26 cellular contexts compared by ENCODE assay signal in genomic region chr4:16092682-16093319, GRCh38. TPM values are rescaled to one million over a fixed set of nuclear protein-coding genes. Genes with fewer than 3 reads are reported as not detected.
DNase-seq lines count a peak whose midpoint lies in the region; FAIRE-seq and TF ChIP-seq lines count a peak whose summit lies in the region.
"Had no signal": no experiment of that assay in that cellular context is flagged by ENCODE, and none has a peak within 500 bp of the region (broad histone marks: within the 10 kb centered on the region; RNA-seq: fewer than 3 reads in every experiment).

No MANE protein-coding gene starts in this region.

- H3K36me3 Mint-ChIP-seq in H9 (ENCODE audit: insufficient read depth in 1 of 3, low read depth in 3 of 3) (no peaks in the 10 kb centered on the region), neural progenitor cell (no peaks in the 10 kb centered on the region), Caco-2 (ENCODE audit: insufficient read depth, unreplicated experiment) (peaks cover 4% of the 10 kb centered on the region)
- H3K36me3 Mint-ChIP-seq: CD8-positive, alpha-beta T cell; T-cell had no signal

- no peak overlapping the region for H3K4ac ChIP-seq in H9 (ENCODE audit: low read depth, low read length)
- H3K4ac ChIP-seq in H1 (replicated peaks; ENCODE audit: insufficient read length, low read depth, low read length) = no peak overlapping the region

- no peak for FAIRE-seq in H1 (lab: Jason Lieb, UNC)
- FAIRE-seq: GM19239, HTR-8/SVneo had no signal

- H3K9me3 Mint-ChIP-seq in H9 (no peaks in the 10 kb centered on the region), neural progenitor cell (no peaks in the 10 kb centered on the region), Caco-2 (ENCODE audit: unreplicated experiment) (no peaks in the 10 kb centered on the region)
- H3K9me3 Mint-ChIP-seq: CD8-positive, alpha-beta T cell; HFFc6 had no signal

- H2BK15ac ChIP-seq in H9 (ENCODE audit: low read depth, low read length) = no peak overlapping the region
- H2BK15ac ChIP-seq in H1 (ENCODE audit: low read length) = peak overlapping the region; percentile 85; the same call in 1 of the 2 replicates

- H3K27ac ChIP-seq in H9 (ENCODE audit: insufficient read length, low read depth, low read length) (no peak overlapping the region), H1 (ENCODE audit: low read depth, low read length) (no peak overlapping the region), neural progenitor cell (no peak overlapping the region), PC-9 (no peak overlapping the region)
- H3K27ac ChIP-seq: C4-2B, SJSA1 had no signal

- H3K27me3 ChIP-seq in H9 (ENCODE audit: insufficient read depth, low read length) (no peaks in the 10 kb centered on the region), H1 (replicated peaks in 1 of 4; ENCODE audit: control insufficient read depth in 3 of 4, extremely low read depth in 1 of 4, insufficient read depth in 3 of 4, low read length in 3 of 4) (no peaks in the 10 kb centered on the region), neural progenitor cell (no peaks in the 10 kb centered on the region), PC-9 (ENCODE audit: insufficient read depth, low read depth) (0 out of 2 replicates have a peak, but pooled peaks cover 1% of the 10 kb centered on the region), Caco-2 (replicated peaks; ENCODE audit: control insufficient read depth, insufficient read depth, low read length) (no peaks in the 10 kb centered on the region)
- H3K27me3 ChIP-seq: SJSA1 had no signal

- H4K5ac ChIP-seq in H9 (ENCODE audit: insufficient read length, low read depth, low read length) = no peak overlapping the region
- no peak overlapping the region for H4K5ac ChIP-seq in H1 (ENCODE audit: insufficient read length, low read depth, low read length)

- H3K9me3 ChIP-seq in H9 (ENCODE audit: control insufficient read depth, low read depth, low read length) (no peaks in the 10 kb centered on the region), H1 (ENCODE audit: insufficient read depth in 2 of 2, low read depth in 1 of 2, low read length in 1 of 2) (no peaks in the 10 kb centered on the region), neural progenitor cell (ENCODE audit: low read depth) (no peaks in the 10 kb centered on the region), PC-9 (ENCODE audit: insufficient read depth, low read depth) (no peaks in the 10 kb centered on the region), Caco-2 (no peaks in the 10 kb centered on the region)
- H3K9me3 ChIP-seq: MG63, SJSA1 had no signal

- H3K27ac Mint-ChIP-seq in H9 = peak overlapping the region in 1 of 3 experiments; percentile 43; a peak in 2 of 7 replicates
- H3K27ac Mint-ChIP-seq in neural progenitor cell = no peak overlapping the region
- no peak overlapping the region for H3K27ac Mint-ChIP-seq in Caco-2 (ENCODE audit: unreplicated experiment)
- H3K27ac Mint-ChIP-seq: CD8-positive, alpha-beta T cell; HFFc6; T-cell had no signal

- H3F3A ChIP-seq in neural progenitor cell (ENCODE audit: low read depth) (no peaks in the 10 kb centered on the region), PC-9 (ENCODE audit: insufficient read depth, low read depth) (no peaks in the 10 kb centered on the region)

- H3K23me2 ChIP-seq in H9 (ENCODE audit: insufficient read length, low read depth, low read length, poor library complexity, severe bottlenecking) (no peaks in the 10 kb centered on the region), H1 (ENCODE audit: low read depth, low read length) (no peaks in the 10 kb centered on the region)

- POLR2A ChIA-PET in H1 (lab: Charles Lee; ENCODE audit: partially characterized antibody) = interaction anchor here (1.8 to 2.9 kb wide), 2 partner anchors 10 to 13 kb away, joined by 3 to 12 read pairs; partner anchors contain the start of gene PROM1
- POLR2A ChIA-PET in PC-9 (lab: Charles Lee; ENCODE audit: unreplicated experiment) = no interaction called here
- POLR2A ChIA-PET in Caco-2 (lab: Charles Lee) = no interaction called here

- H3K4me3 Mint-ChIP-seq in H9 = no peak overlapping the region
- no peak overlapping the region for H3K4me3 Mint-ChIP-seq in neural progenitor cell
- no peak overlapping the region for H3K4me3 Mint-ChIP-seq in Caco-2 (ENCODE audit: unreplicated experiment)
- H3K4me3 Mint-ChIP-seq: CD8-positive, alpha-beta T cell; HFFc6; T-cell had no signal

- no peak overlapping the region for H3K23ac ChIP-seq in H9 (ENCODE audit: insufficient read length, low read depth, low read length)
- H3K23ac ChIP-seq in H1 (ENCODE audit: insufficient read length) = no peak overlapping the region

- no peak overlapping the region for H2BK12ac ChIP-seq in H9 (ENCODE audit: insufficient read length, low read depth, low read length)
- peak overlapping the region; percentile 81 for H2BK12ac ChIP-seq in H1 (ENCODE audit: low read depth, low read length)

- H2BK20ac ChIP-seq in H9 (ENCODE audit: low read depth, low read length, poor library complexity, severe bottlenecking) (no peak overlapping the region), H1 (ENCODE audit: low read length) (peak overlapping the region; percentile 16; the same call in 1 of the 2 replicates)

- H3K56ac ChIP-seq in H9 (ENCODE audit: insufficient read length, low read depth, low read length) (no peak overlapping the region), H1 (replicated peaks; ENCODE audit: insufficient read length, low read depth, low read length) (no peak overlapping the region)

- H3K14ac ChIP-seq in H9 (ENCODE audit: insufficient read depth, low read length) = no peak overlapping the region
- H3K14ac ChIP-seq in H1 (ENCODE audit: insufficient read length) = no peak overlapping the region

- no peaks in the 10 kb centered on the region for H4K20me1 ChIP-seq in H9 (ENCODE audit: control insufficient read depth, insufficient read depth, insufficient read length)
- no peaks in the 10 kb centered on the region for H4K20me1 ChIP-seq in H1 (replicated peaks in 1 of 2; ENCODE audit: control insufficient read depth in 1 of 2, insufficient read depth in 2 of 2, low read length in 2 of 2)
- H4K20me1 ChIP-seq in neural progenitor cell (ENCODE audit: low read depth) = no peaks in the 10 kb centered on the region
- H4K20me1 ChIP-seq in PC-9 (ENCODE audit: insufficient read depth) = no peaks in the 10 kb centered on the region

- intact Hi-C loops in PC-9 (cut with micrococcal nuclease; ENCODE audit: unreplicated experiment) (loop anchor here (10.0 kb wide), 1 partner anchor 92 kb away; no protein-coding TSS in a partner anchor), Caco-2 (cut with micrococcal nuclease; ENCODE audit: unreplicated experiment) (no loop called here)

- no peak overlapping the region for H3K4me2 ChIP-seq in H9 (ENCODE audit: insufficient read depth, insufficient read length, low read length)
- no peak overlapping the region; a peak in 1 of 4 replicates for H3K4me2 ChIP-seq in H1 (ENCODE audit: insufficient read depth in 1 of 2, low read depth in 2 of 2, low read length in 2 of 2)
- no peak overlapping the region for H3K4me2 ChIP-seq in neural progenitor cell
- H3K4me2 ChIP-seq in PC-9 = no peak overlapping the region

- no peak for TF ChIP-seq EP300 in H1 (IDR thresholded peaks at IDR 0.05; ENCODE audit: borderline replicate concordance in 1 of 2, low read depth in 2 of 2, low read length in 2 of 2)

- H4K8ac ChIP-seq in H9 (replicated peaks; ENCODE audit: insufficient read length, low read depth, low read length) = no peak overlapping the region
- H4K8ac ChIP-seq in H1 (ENCODE audit: extremely low read depth, insufficient read depth, low read length) = no peak overlapping the region

- TF ChIP-seq CTCF in H9 (conservative IDR thresholded peaks at IDR 0.05) (peak; percentile 35; the same call in 2 of the 3 replicates), H1 (IDR thresholded peaks at IDR 0.05; ENCODE audit: control extremely low read depth in 1 of 3, insufficient read depth in 1 of 3, low read depth in 1 of 3, low read length in 3 of 3) (peak in 2 of 3 experiments; percentile 31 to 39; a peak in 2 of 4 replicates), neural progenitor cell (IDR thresholded peaks at IDR 0.05) (peak; percentile 18), PC-9 (conservative IDR thresholded peaks at IDR 0.05) (no peak), Caco-2 (IDR thresholded peaks at IDR 0.05; ENCODE audit: insufficient read depth in 1 of 2, low read depth in 1 of 2, low read length in 1 of 2, severe bottlenecking in 1 of 2, unreplicated experiment in 1 of 2) (no peak)

- peaks cover 2% of the 10 kb centered on the region for H3K27me3 Mint-ChIP-seq in H9 (ENCODE audit: low read depth)
- peaks cover 9% of the 10 kb centered on the region for H3K27me3 Mint-ChIP-seq in neural progenitor cell (ENCODE audit: insufficient read depth, low read depth)
- H3K27me3 Mint-ChIP-seq in Caco-2 (ENCODE audit: insufficient read depth, unreplicated experiment) = peaks cover 10% of the 10 kb centered on the region

- no peak overlapping the region for H3T11ph ChIP-seq in H9 (ENCODE audit: low read length)

- DNase-seq in COR-L47 (lab: John Stamatoyannopoulos, UW) = peak; percentile 3
- peak; percentile 52 for DNase-seq in H9
- DNase-seq in H1 (ENCODE audit: low read depth in 1 of 2, low spot score in 2 of 2) = no peak
- peak; percentile 38 for DNase-seq in neural progenitor cell (ENCODE audit: low spot score)
- DNase-seq in activated CD8-positive, alpha-beta memory T cell treated with anti-CD3 and anti-CD28 coated beads, Interleukin-2, amount 50 U/mL, for 48 hours = no peak
- DNase-seq in PC-9 = no peak
- no peak for DNase-seq in Caco-2
- DNase-seq: Calu3; CD8-positive, alpha-beta T cell; H7; HFFc6; KBM-7; MG63; NCI-H1417; NCI-H187; NCI-H2081 treated with DMSO at 0.1 percent for 48 hours; NCI-H524; NCI-H774; Right ventricle myocardium superior; RPMI8226; T-cell had no signal

- no peak overlapping the region for H3K18ac ChIP-seq in H9 (ENCODE audit: insufficient read length, low read depth, low read length)
- peak overlapping the region; percentile 63; the same call in 1 of the 2 replicates for H3K18ac ChIP-seq in H1 (ENCODE audit: extremely low read depth, low read length)

- no peaks in the 10 kb centered on the region for H3K9me2 ChIP-seq in PC-9 (ENCODE audit: insufficient read depth)

- H3K4me3 ChIP-seq in H1 (ENCODE audit: extremely low read depth in 1 of 4, insufficient read depth in 2 of 4, low read depth in 3 of 4, low read length in 4 of 4) (no peak overlapping the region), neural progenitor cell (no peak overlapping the region), PC-9 (no peak overlapping the region), Caco-2 (ENCODE audit: low read depth, low read length) (no peak overlapping the region)
- H3K4me3 ChIP-seq: MG63, SJSA1 had no signal

- H2AFZ ChIP-seq in H9 (ENCODE audit: low read length) (no peak overlapping the region), H1 (ENCODE audit: low read length) (peak overlapping the region; percentile 77; the same call in 1 of the 2 replicates), neural progenitor cell (replicated peaks) (peak overlapping the region; percentile 68), PC-9 (no peak overlapping the region)

- no peak overlapping the region for H3K9ac ChIP-seq in H9 (ENCODE audit: extremely low read depth, insufficient read length, low read length)
- H3K9ac ChIP-seq in H1 (replicated peaks in 1 of 4; ENCODE audit: extremely low read depth in 1 of 4, low read depth in 3 of 4, low read length in 3 of 4) = 0 out of 7 replicates have a peak overlapping the region, but pooled peaks of 1 of the 4 experiments have one; percentile 10
- H3K9ac ChIP-seq in neural progenitor cell = no peak overlapping the region

- CTCF ChIA-PET in H1 (lab: Charles Lee; ENCODE audit: partially characterized antibody) (interaction anchor here (0.6 to 1.5 kb wide), 4 partner anchors 16 to 173 kb away, joined by 3 to 6 read pairs (median 4); no protein-coding TSS in a partner anchor), PC-9 (lab: Charles Lee) (no interaction called here), Caco-2 (lab: Charles Lee) (no interaction called here)

- no CpG with 5 or more reads among the region's 4 CpGs for WGBS in H9 (ENCODE audit: extremely low coverage, insufficient read length, low lambda C conversion rate)
- WGBS in H1 (ENCODE audit: extremely low coverage in 1 of 2, insufficient coverage in 1 of 2, insufficient read length in 1 of 2, insufficient replicate concordance in 2 of 2, low coverage in 1 of 2, low lambda C conversion rate in 2 of 2, missing lambda C conversion rate in 1 of 2), 2 experiments = 76% methylated on average over 4 of the region's 4 CpGs; no CpG with 5 or more reads in 1 of the 2 experiments

- BruUV-seq in PC-9 (replicated peaks; lab: Mats Ljungman, UMichigan) (no TSS peak), Caco-2 (replicated peaks; lab: Mats Ljungman, UMichigan) (no TSS peak)

- H3K4me1 ChIP-seq in H9 (ENCODE audit: insufficient read depth, low read length) (peaks cover 2% of the 10 kb centered on the region; the same call in 1 of the 2 replicates), H1 (replicated peaks in 1 of 4; ENCODE audit: control insufficient read depth in 3 of 4, insufficient read depth in 4 of 4, low read length in 3 of 4) (no peaks in the 10 kb centered on the region), neural progenitor cell (no peaks in the 10 kb centered on the region), PC-9 (replicated peaks; ENCODE audit: insufficient read depth) (no peaks in the 10 kb centered on the region), Caco-2 (peaks cover 4% of the 10 kb centered on the region; the same call in 1 of the 2 replicates)
- H3K4me1 ChIP-seq: SJSA1 had no signal

- H3K4me1 Mint-ChIP-seq in H9 (peaks cover 12 to 13% of the 10 kb centered on the region in 2 experiments), neural progenitor cell (peaks cover 10% of the 10 kb centered on the region), Caco-2 (ENCODE audit: low read depth, unreplicated experiment) (peaks cover 9% of the 10 kb centered on the region)
- H3K4me1 Mint-ChIP-seq: T-cell had no signal

- no peak for TF ChIP-seq POLR2A in H1 (IDR thresholded peaks at IDR 0.05; ENCODE audit: control extremely low read depth in 1 of 2, low read depth in 2 of 2, low read length in 2 of 2)

- H2BK5ac ChIP-seq in H9 (ENCODE audit: insufficient read length, low read length) (no peak overlapping the region), H1 (ENCODE audit: low read depth, low read length) (peak overlapping the region; percentile 49; the same call in 1 of the 2 replicates)

- no peak overlapping the region for H2AK5ac ChIP-seq in H9 (ENCODE audit: insufficient read length, low read length)
- no peak overlapping the region for H2AK5ac ChIP-seq in H1 (ENCODE audit: low read depth, low read length)

- H3K79me2 ChIP-seq in H9 (ENCODE audit: insufficient read depth, low read length) (no peaks in the 10 kb centered on the region), H1 (ENCODE audit: control insufficient read depth in 1 of 2, insufficient read depth in 2 of 2, low read length in 2 of 2) (no peaks in the 10 kb centered on the region), neural progenitor cell (ENCODE audit: low read depth) (no peaks in the 10 kb centered on the region), PC-9 (ENCODE audit: low read depth) (no peaks in the 10 kb centered on the region)

- H3K79me1 ChIP-seq in H9 (ENCODE audit: insufficient read depth, low read depth, low read length, poor library complexity, severe bottlenecking) = no peaks in the 10 kb centered on the region
- H3K79me1 ChIP-seq in H1 (ENCODE audit: low read depth, low read length) = no peaks in the 10 kb centered on the region

- H3K36me3 ChIP-seq in H1 (ENCODE audit: control insufficient read depth in 2 of 4, insufficient read depth in 4 of 4, low read length in 3 of 4) = 0 out of 8 replicates have a peak, but pooled peaks cover 0 to 3% (median 0%) of the 10 kb centered on the region in 4 experiments
- H3K36me3 ChIP-seq in neural progenitor cell = no peaks in the 10 kb centered on the region
- H3K36me3 ChIP-seq in PC-9 (ENCODE audit: low read depth) = no peaks in the 10 kb centered on the region
- H3K36me3 ChIP-seq in Caco-2 (ENCODE audit: control insufficient read depth, insufficient read depth, low read length) = no peaks in the 10 kb centered on the region
- H3K36me3 ChIP-seq: MG63, SJSA1 had no signal

- peak; percentile 22 to 52; a peak in 3 of 4 replicates for TF ChIP-seq RAD21 in H1 (IDR thresholded peaks at IDR 0.05 in 1 of 2, conservative IDR thresholded peaks at IDR 0.05 in 1 of 2; ENCODE audit: low read depth in 2 of 2, low read length in 2 of 2)

- no peak overlapping the region for H2BK120ac ChIP-seq in H9 (ENCODE audit: low read depth, low read length, poor library complexity, severe bottlenecking)
- peak overlapping the region; percentile 43 for H2BK120ac ChIP-seq in H1 (replicated peaks; ENCODE audit: low read depth, low read length)

- no peak overlapping the region for H4K91ac ChIP-seq in H9 (ENCODE audit: insufficient read length, low read depth, low read length)
- H4K91ac ChIP-seq in H1 (replicated peaks; ENCODE audit: insufficient read length, low read length) = peak overlapping the region; percentile 89

RNA-seq across cellular contexts. Expression of gene PROM1, which starts 9.0 kb away (rescaled TPM):
- total RNA-seq in H9 (2021) (95.0 and 98.3 TPM in 2 replicates), neural progenitor cell (ENCODE audit: low replicate concordance) (43.0 and 55.9 TPM in 2 replicates), PC-9 (2021) (not detected in 2 replicates), Caco-2 (2022) (193 and 196 TPM in 2 replicates)
- total RNA-seq in H1 (2021; fragmentation: NEBNext Ultra II Directional; extraction: Animal tissue kit (Norgen Biotek cat#: 25700)) = 59.7 and 65.4 TPM in 2 replicates
- 23.2 and 36.0 TPM in 2 replicates for polyA plus RNA-seq in H1 (2011; rRNA removed)
- 32.2 TPM for polyA plus RNA-seq in H1 (2011; cell fraction: cytosol; rRNA removed)
- 47.8 TPM for polyA plus RNA-seq in H1 (2011; cell fraction: nucleus; rRNA removed)
- polyA plus RNA-seq in H1 (2012, experiment 1 of 2) = 40.2 to 83.8 TPM (median 52.7 TPM) in 4 replicates
- 4.4 TPM for polyA plus RNA-seq in H1 (2012, experiment 2 of 2)
- 88.1 TPM for polyA plus RNA-seq in H1 (2013, experiment 1 of 2)
- 87.0 TPM for polyA plus RNA-seq in H1 (2013, experiment 2 of 2)
- polyA minus RNA-seq in H1 (2011; rRNA and poly(A)+ RNA removed) = 108 and 183 TPM in 2 replicates
- polyA minus RNA-seq in H1 (2011; cell fraction: cytosol; rRNA and poly(A)+ RNA removed) = 50.2 TPM
- 68.7 TPM for polyA minus RNA-seq in H1 (2011; cell fraction: nucleus; rRNA and poly(A)+ RNA removed)
- total RNA-seq: CD8-positive, alpha-beta T cell; LHCN-M2; SJSA1 had no signal

Comparison
In these comparisons a context has a peak if more than half of its experiments do, and no peak if none do; other contexts are left out.
1. DNase-seq: peak in COR-L47 (single experiment), H9 (single experiment) and neural progenitor cell (single experiment); none in H1 (0 of 2), activated CD8-positive, alpha-beta memory T cell treated with anti-CD3 and anti-CD28 coated beads, Interleukin-2, amount 50 U/mL, for 48 hours (single experiment), PC-9 (0 of 2) and Caco-2 (0 of 2).
2. H2AFZ ChIP-seq: peak in H1 (single experiment) and neural progenitor cell (single experiment); none in H9 (single experiment) and PC-9 (single experiment).
3. CTCF ChIP-seq: peak in H9 (single experiment), H1 (2 of 3) and neural progenitor cell (single experiment); none in PC-9 (single experiment) and Caco-2 (0 of 2).
4. RNA of gene PROM1, which starts 9.0 kb away (total RNA-seq): 193 to 196 TPM in Caco-2, 95.0 to 98.3 TPM in H9, 59.7 to 65.4 TPM in H1 and 43.0 to 55.9 TPM in neural progenitor cell; not detected in PC-9; every median in the first group is over 10 times any median in the second.